In the genomic region with DNA sequence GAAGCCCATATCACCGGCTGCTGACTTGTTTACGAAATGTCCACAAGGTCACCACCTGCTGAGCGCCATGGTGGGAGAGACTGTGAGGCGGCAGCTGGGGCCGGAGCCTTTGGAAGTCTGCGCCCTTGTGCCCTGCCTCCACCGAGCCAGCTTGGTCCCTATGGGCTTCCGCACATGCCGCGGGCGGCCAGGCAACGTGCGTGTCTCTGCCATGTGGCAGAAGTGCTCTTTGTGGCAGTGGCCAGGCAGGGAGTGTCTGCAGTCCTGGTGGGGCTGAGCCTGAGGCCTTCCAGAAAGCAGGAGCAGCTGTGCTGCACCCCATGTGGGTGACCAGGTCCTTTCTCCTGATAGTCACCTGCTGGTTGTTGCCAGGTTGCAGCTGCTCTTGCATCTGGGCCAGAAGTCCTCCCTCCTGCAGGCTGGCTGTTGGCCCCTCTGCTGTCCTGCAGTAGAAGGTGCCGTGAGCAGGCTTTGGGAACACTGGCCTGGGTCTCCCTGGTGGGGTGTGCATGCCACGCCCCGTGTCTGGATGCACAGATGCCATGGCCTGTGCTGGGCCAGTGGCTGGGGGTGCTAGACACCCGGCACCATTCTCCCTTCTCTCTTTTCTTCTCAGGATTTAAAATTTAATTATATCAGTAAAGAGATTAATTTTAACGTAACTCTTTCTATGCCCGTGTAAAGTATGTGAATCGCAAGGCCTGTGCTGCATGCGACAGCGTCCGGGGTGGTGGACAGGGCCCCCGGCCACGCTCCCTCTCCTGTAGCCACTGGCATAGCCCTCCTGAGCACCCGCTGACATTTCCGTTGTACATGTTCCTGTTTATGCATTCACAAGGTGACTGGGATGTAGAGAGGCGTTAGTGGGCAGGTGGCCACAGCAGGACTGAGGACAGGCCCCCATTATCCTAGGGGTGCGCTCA, we compare ENCODE assay signal across 23 cellular contexts. TPM values are rescaled to one million over a fixed set of nuclear protein-coding genes. Genes with fewer than 3 reads are reported as not detected.
A peak's percentile ranks its signal among the peaks of the same experiment; 100 is the strongest.
DNase-seq lines count a peak whose midpoint lies in the region; ATAC-seq, FAIRE-seq and TF ChIP-seq lines count a peak whose summit lies in the region.
"Had no signal": no experiment of that assay in that cellular context is flagged by ENCODE, and none has a peak within 500 bp of the region (broad histone marks: within the 10 kb centered on the region; RNA-seq: fewer than 3 reads in every experiment).

No MANE protein-coding gene starts in this region.

- in situ Hi-C loops in HepG2 (cut with HindIII; ENCODE audit: extremely low pct_ligation_motif_present, low pct_unique_long_range_greater_than_20kb): no loop called here

- DNase-seq in HepG2 (ENCODE audit: low spot score) (no peak), right lobe of liver (no peak), NCI-H510A (lab: John Stamatoyannopoulos, UW) (peak; percentile 49), hepatic stellate cell (ENCODE audit: low spot score) (no peak), GOT3 (lab: John Stamatoyannopoulos, UW) (no peak), posterior cingulate gyrus (no peak)
- DNase-seq: activated CD4-positive, alpha-beta T cell treated with anti-CD3 and anti-CD28 coated beads for 1 hour; activated CD8-positive, alpha-beta memory T cell treated with anti-CD3 and anti-CD28 coated beads, Interleukin-2, amount 10 ng/mL, durations not matched to agents 7 days and 5 days; activated effector memory CD4-positive, alpha-beta T cell treated with Interleukin-2 at 50 U/mL for 16 hours; CD8-positive, alpha-beta T cell; cerebellar nuclear complex; effector memory CD4-positive, alpha-beta T cell; GM23248; heart right ventricle; naive B cell; NK-92 treated with Interleukin-12 subunit alpha and Interleukin-12 subunit beta, amount 100 ng/mL, for 24 hours; spleen; tibial artery had no signal

- no peak for TF ChIP-seq EP300 in HepG2 (IDR thresholded peaks at IDR 0.05; ENCODE audit: low read depth in 2 of 2, low read length in 2 of 2)
- no peak for TF ChIP-seq EP300 in HepG2 (CRISPR knock-in tag; IDR thresholded peaks at IDR 0.05; ENCODE audit: borderline replicate concordance)

- H3K4me1 ChIP-seq in HepG2 (ENCODE audit: insufficient read depth, low read length) (peaks cover 17% of the 10 kb centered on the region), right lobe of liver (no peaks in the 10 kb centered on the region)
- H3K4me1 ChIP-seq: prostate gland, tibial artery had no signal

- TF ChIP-seq RAD21 in HepG2 (CRISPR knock-in tag; IDR thresholded peaks at IDR 0.05): no peak

- peaks cover 15 to 45% of the 10 kb centered on the region in 2 experiments; a peak in 4 of 5 replicates for H3K36me3 ChIP-seq in HepG2 (replicated peaks in 1 of 2; ENCODE audit: control insufficient read depth in 1 of 2, insufficient read depth in 2 of 2, low read length in 2 of 2)
- peaks cover 0 to 49% (median under 1%) of the 10 kb centered on the region in 4 donors for H3K36me3 ChIP-seq in right lobe of liver

- no peak overlapping the region for H3K9ac ChIP-seq in HepG2 (ENCODE audit: insufficient read depth, low read depth, low read length)
- H3K9ac ChIP-seq: GM23248 had no signal

- H3K27me3 ChIP-seq in HepG2 (ENCODE audit: control insufficient read depth in 1 of 2, insufficient read depth in 2 of 2, low read length in 2 of 2) (no peaks in the 10 kb centered on the region), right lobe of liver (no peaks in the 10 kb centered on the region)
- H3K27me3 ChIP-seq: heart right ventricle, spleen, tibial artery had no signal

- WGBS in HepG2 (ENCODE audit: low lambda C conversion rate): 95% methylated on average over 15 of the region's 29 CpGs
- WGBS in right lobe of liver (ENCODE audit: insufficient coverage, low coverage, low lambda C conversion rate, missing lambda C conversion rate): 95% methylated on average over 13 of the region's 29 CpGs

- no peak for FAIRE-seq in HepG2 (lab: Jason Lieb, UNC)
- FAIRE-seq: GM18507 had no signal

- POLR2A ChIA-PET in HepG2 (lab: Yijun Ruan, JAX): no interaction called here

- CTCF ChIA-PET in HepG2 (lab: Yijun Ruan, JAX; ENCODE audit: low intra/inter-chr PET ratio, low total read pairs): no interaction called here

- H3K27ac ChIP-seq in HepG2 (ENCODE audit: extremely low read length, insufficient read depth, low read length): no peak overlapping the region
- H3K27ac ChIP-seq in right lobe of liver: no peak overlapping the region
- H3K27ac ChIP-seq: GM23248, heart right ventricle, prostate gland, spleen, tibial artery had no signal

- H2AFZ ChIP-seq in HepG2 (ENCODE audit: low read length): no peak overlapping the region
- H2AFZ ChIP-seq: GM23248 had no signal

- TF ChIP-seq POLR2A in HepG2 (IDR thresholded peaks at IDR 0.05; ENCODE audit: insufficient read depth in 1 of 2, low read depth in 2 of 2, low read length in 2 of 2): no peak
- no peak for TF ChIP-seq POLR2A in right lobe of liver (IDR thresholded peaks at IDR 0.05)

- no peak for ATAC-seq in HepG2
- no peak for ATAC-seq in right lobe of liver
- ATAC-seq in GM19455 (IDR thresholded peaks at IDR 0.05; ENCODE audit: unreplicated experiment): no peak
- ATAC-seq: activated CD8-positive, alpha-beta memory T cell treated with anti-CD3 and anti-CD28 coated beads, Interleukin-2, amount 10 ng/mL, durations not matched to agents 7 days and 5 days; CD8-positive, alpha-beta T cell; heart right ventricle had no signal

- no peaks in the 10 kb centered on the region for H3K9me3 ChIP-seq in HepG2 (ENCODE audit: low read length)
- no peaks in the 10 kb centered on the region for H3K9me3 ChIP-seq in right lobe of liver
- H3K9me3 ChIP-seq in iPS-18c (ENCODE audit: control insufficient read depth, insufficient read depth, low read length): no peaks in the 10 kb centered on the region
- H3K9me3 ChIP-seq: heart right ventricle, prostate gland, spleen, tibial artery had no signal

- intact Hi-C loops in HepG2 (cut with micrococcal nuclease; ENCODE audit: unreplicated experiment) (no loop called here), right lobe of liver (cut with DNase I) (no loop called here), posterior cingulate gyrus (cut with DNase I) (no loop called here)

- H3K79me2 ChIP-seq in HepG2 (ENCODE audit: insufficient read depth, low read length): no peaks in the 10 kb centered on the region

- H3K4me3 ChIP-seq in HepG2 (replicated peaks in 1 of 3; ENCODE audit: insufficient read depth in 1 of 3, low read depth in 2 of 3, low read length in 3 of 3) (no peak overlapping the region), right lobe of liver (no peak overlapping the region), iPS-18c (ENCODE audit: insufficient read depth, low read depth, low read length) (peak overlapping the region; percentile 20; the same call in 1 of the 2 replicates)
- H3K4me3 ChIP-seq: GM23248, heart right ventricle, prostate gland, spleen, tibial artery had no signal

- no TSS peak for BruUV-seq in HepG2 (replicated peaks; lab: Mats Ljungman, UMichigan)

- TF ChIP-seq CTCF in HepG2 (CRISPR knock-in tag; IDR thresholded peaks at IDR 0.05) (no peak), right lobe of liver (IDR thresholded peaks at IDR 0.05) (no peak)

- no peak overlapping the region for H3K4me2 ChIP-seq in HepG2 (ENCODE audit: low read depth, low read length)

- H4K20me1 ChIP-seq in HepG2 (ENCODE audit: insufficient read depth, low read length): 0 out of 2 replicates have a peak, but pooled peaks cover 3% of the 10 kb centered on the region

RNA-seq across cellular contexts. Expression of a gene that starts 8.7 kb away (rescaled TPM):
- total RNA-seq in HepG2 (2016; rRNA removed; fragmentation: Illumina TruSeq; extraction: Trizol): 0.10 and 0.22 TPM in 2 replicates
- total RNA-seq in HepG2 (2016; cell fraction: cytosol; rRNA removed; fragmentation: Illumina TruSeq; extraction: Trizol; ENCODE audit: low read depth): 0.09 and 0.20 TPM in 2 replicates
- 0.19 TPM in 1 of 2 replicates, not detected in the other for total RNA-seq in HepG2 (2016; cell fraction: insoluble cytoplasmic fraction; rRNA removed; fragmentation: Illumina TruSeq; extraction: Trizol)
- total RNA-seq in HepG2 (2016; cell fraction: membrane; rRNA removed; fragmentation: Illumina TruSeq; extraction: Trizol): 0.25 TPM in 1 of 2 replicates, not detected in the other
- 0.59 TPM in 1 of 2 replicates, not detected in the other for total RNA-seq in HepG2 (2016; cell fraction: nucleus; rRNA removed; fragmentation: Illumina TruSeq; extraction: Trizol)
- polyA plus RNA-seq in HepG2 (2011; rRNA removed): 0.39 and 0.40 TPM in 2 replicates
- polyA plus RNA-seq in HepG2 (2011; cell fraction: cytosol; rRNA removed): 0.05 and 0.34 TPM in 2 replicates
- 2.2 and 3.5 TPM in 2 replicates for polyA plus RNA-seq in HepG2 (2011; cell fraction: nucleus; rRNA removed)
- polyA plus RNA-seq in HepG2 (2012): 0.40 and 0.65 TPM in 2 replicates
- polyA plus RNA-seq in HepG2 (2016; cell fraction: cytosol; fragmentation: Illumina TruSeq; extraction: Trizol; ENCODE audit: low read depth): 0.10 and 0.12 TPM in 2 replicates
- 0.16 TPM in 1 of 2 replicates, not detected in the other for polyA plus RNA-seq in HepG2 (2016; cell fraction: insoluble cytoplasmic fraction; fragmentation: Illumina TruSeq; extraction: Trizol; ENCODE audit: low read depth)
- 0.07 and 0.08 TPM in 2 replicates for polyA plus RNA-seq in HepG2 (2016; cell fraction: membrane; fragmentation: Illumina TruSeq; extraction: Trizol; ENCODE audit: low read depth)
- 0.36 and 0.65 TPM in 2 replicates for polyA plus RNA-seq in HepG2 (2016; cell fraction: nucleus; fragmentation: Illumina TruSeq; extraction: Trizol; ENCODE audit: insufficient read depth, low read depth)
- polyA minus RNA-seq in HepG2 (2011; rRNA and poly(A)+ RNA removed; ENCODE audit: low replicate concordance): 0.14 and 1.0 TPM in 2 replicates
- polyA minus RNA-seq in HepG2 (2011; cell fraction: cytosol; rRNA and poly(A)+ RNA removed): not detected in 2 replicates
- 1.9 and 2.0 TPM in 2 replicates for polyA minus RNA-seq in HepG2 (2011; cell fraction: nucleus; rRNA and poly(A)+ RNA removed)
- under 1 TPM in 5 of 6 experiments, not detected in 1; 0.46 to 0.84 (median 0.64) TPM for total RNA-seq in right lobe of liver
- total RNA-seq: GM23248 had no signal
- polyA plus RNA-seq: fibroblast of lung, GM23248 had no signal

RNA-seq across cellular contexts. Expression of a gene that starts 52.6 kb away (rescaled TPM):
- total RNA-seq in HepG2 (2016; rRNA removed; fragmentation: Illumina TruSeq; extraction: Trizol) (18.2 and 21.0 TPM in 2 replicates), right lobe of liver (10 to 100 TPM; 15.0 to 29.6 (median 22.1) TPM)
- total RNA-seq in HepG2 (2016; cell fraction: cytosol; rRNA removed; fragmentation: Illumina TruSeq; extraction: Trizol; ENCODE audit: low read depth): 9.3 and 11.0 TPM in 2 replicates
- total RNA-seq in HepG2 (2016; cell fraction: insoluble cytoplasmic fraction; rRNA removed; fragmentation: Illumina TruSeq; extraction: Trizol): 16.0 and 24.7 TPM in 2 replicates
- 16.1 and 18.9 TPM in 2 replicates for total RNA-seq in HepG2 (2016; cell fraction: membrane; rRNA removed; fragmentation: Illumina TruSeq; extraction: Trizol)
- 21.7 and 25.1 TPM in 2 replicates for total RNA-seq in HepG2 (2016; cell fraction: nucleus; rRNA removed; fragmentation: Illumina TruSeq; extraction: Trizol)
- 27.7 and 35.5 TPM in 2 replicates for polyA plus RNA-seq in HepG2 (2011; rRNA removed)
- polyA plus RNA-seq in HepG2 (2011; cell fraction: cytosol; rRNA removed): 11.1 and 23.9 TPM in 2 replicates
- 115 and 118 TPM in 2 replicates for polyA plus RNA-seq in HepG2 (2011; cell fraction: nucleus; rRNA removed)
- 37.4 and 43.4 TPM in 2 replicates for polyA plus RNA-seq in HepG2 (2012)
- 2.0 and 3.4 TPM in 2 replicates for polyA plus RNA-seq in HepG2 (2016; cell fraction: cytosol; fragmentation: Illumina TruSeq; extraction: Trizol; ENCODE audit: low read depth)
- 17.8 and 20.5 TPM in 2 replicates for polyA plus RNA-seq in HepG2 (2016; cell fraction: insoluble cytoplasmic fraction; fragmentation: Illumina TruSeq; extraction: Trizol; ENCODE audit: low read depth)
- polyA plus RNA-seq in HepG2 (2016; cell fraction: membrane; fragmentation: Illumina TruSeq; extraction: Trizol; ENCODE audit: low read depth): 5.5 and 5.6 TPM in 2 replicates
- polyA plus RNA-seq in HepG2 (2016; cell fraction: nucleus; fragmentation: Illumina TruSeq; extraction: Trizol; ENCODE audit: insufficient read depth, low read depth): 51.0 and 56.7 TPM in 2 replicates
- polyA minus RNA-seq in HepG2 (2011; rRNA and poly(A)+ RNA removed; ENCODE audit: low replicate concordance): 4.5 and 52.2 TPM in 2 replicates
- 14.2 and 24.5 TPM in 2 replicates for polyA minus RNA-seq in HepG2 (2011; cell fraction: cytosol; rRNA and poly(A)+ RNA removed)
- 45.0 and 59.1 TPM in 2 replicates for polyA minus RNA-seq in HepG2 (2011; cell fraction: nucleus; rRNA and poly(A)+ RNA removed)
